31 cellular contexts compared by ENCODE assay signal in genomic region chrX:50596056-50596455, GRCh38.
"Had no signal": no experiment of that assay in that cellular context is flagged by ENCODE, and none has a peak within 500 bp of the region (broad histone marks: within the 10 kb centered on the region; RNA-seq: fewer than 3 reads in every experiment).

No MANE protein-coding gene starts in this region.

- H3K4me1 Mint-ChIP-seq: memory B cell; naive thymus-derived CD8-positive, alpha-beta T cell; nephron progenitor cell; stimulated activated memory B cell treated with anti-CD40 and anti-IgM and Interleukin-4, amounts not matched to agents 10 μg/mL and 1 μg/mL and 100 μg/mL, for 72 hours; stimulated activated naive CD8-positive, alpha-beta T cell treated with anti-CD3 and anti-CD28 coated beads, Interleukin-15, amount 100 ng/mL, for 72 hours had no signal

- H3K9me3 Mint-ChIP-seq: memory B cell; naive thymus-derived CD8-positive, alpha-beta T cell; stimulated activated memory B cell treated with anti-CD40 and anti-IgM and Interleukin-4, amounts not matched to agents 10 μg/mL and 1 μg/mL and 100 μg/mL, for 72 hours; stimulated activated naive CD8-positive, alpha-beta T cell treated with anti-CD3 and anti-CD28 coated beads, Interleukin-15, amount 100 ng/mL, for 72 hours had no signal

- H3K4me3 ChIP-seq: heart right ventricle, hepatocyte, lung, neural progenitor cell, ovary, right atrium auricular region, right lobe of liver, smooth muscle cell, testis, thyroid gland, transverse colon, upper lobe of right lung had no signal

- H3K4me2 ChIP-seq: hepatocyte, neural progenitor cell, smooth muscle cell had no signal

- H2AFZ ChIP-seq: hepatocyte, neural progenitor cell had no signal

- H3K27ac ChIP-seq: hepatocyte, neural progenitor cell, neutrophil, ovary, right lobe of liver, testis, thyroid gland, transverse colon, upper lobe of right lung had no signal

- H3K27me3 ChIP-seq: heart right ventricle, hepatocyte, neural progenitor cell, neutrophil, ovary, right atrium auricular region, right lobe of liver, testis, thyroid gland, transverse colon, upper lobe of right lung had no signal

- H3K9me3 ChIP-seq: heart right ventricle, neutrophil, ovary, right atrium auricular region, right lobe of liver, testis, thyroid gland, transverse colon, upper lobe of right lung had no signal

- H3K4me3 Mint-ChIP-seq: memory B cell; naive thymus-derived CD8-positive, alpha-beta T cell; nephron progenitor cell; neural progenitor cell; stimulated activated memory B cell treated with anti-CD40 and anti-IgM and Interleukin-4, amounts not matched to agents 10 μg/mL and 1 μg/mL and 100 μg/mL, for 72 hours; stimulated activated naive CD8-positive, alpha-beta T cell treated with anti-CD3 and anti-CD28 coated beads, Interleukin-15, amount 100 ng/mL, for 72 hours had no signal

- H3K9ac ChIP-seq: neural progenitor cell had no signal

- H3K36me3 ChIP-seq: neural progenitor cell, ovary, right lobe of liver, thyroid gland, transverse colon, upper lobe of right lung had no signal

- DNase-seq: heart right ventricle; kidney glomerular epithelial cell; left cardiac atrium; naive thymus-derived CD8-positive, alpha-beta T cell; nephron progenitor cell; occipital lobe; ovary; right lobe of liver; stimulated activated CD4-positive, alpha-beta T cell treated with anti-CD3 and anti-CD28 coated beads, Interleukin-1b, Interleukin-23, amount 100 ng/mL, for 48 hours; stimulated activated CD4-positive, alpha-beta T cell treated with anti-CD3 and anti-CD28 coated beads, Interleukin-2, amount 100 ng/mL, for 48 hours; stimulated activated CD4-positive, alpha-beta T cell treated with anti-CD3 and anti-CD28 coated beads, Interleukin-4, amount 100 ng/mL, for 4 hours; stimulated activated CD8-positive, alpha-beta memory T cell treated with anti-CD3 and anti-CD28 coated beads, Interleukin-4, amount 100 ng/mL, for 48 hours; stimulated activated naive CD4-positive, alpha-beta T cell treated with Interleukin-2 at 50 U/mL for 16 hours; stimulated activated naive CD8-positive, alpha-beta T cell treated with anti-CD3 and anti-CD28 coated beads, Interleukin-15, amount 100 ng/mL, for 72 hours; substantia nigra; testis; thyroid gland; transverse colon; upper lobe of right lung had no signal

- H3K27ac Mint-ChIP-seq: memory B cell; naive thymus-derived CD8-positive, alpha-beta T cell; nephron progenitor cell; neural progenitor cell; progenitor cell of endocrine pancreas; stimulated activated memory B cell treated with anti-CD40 and anti-IgM and Interleukin-4, amounts not matched to agents 10 μg/mL and 1 μg/mL and 100 μg/mL, for 72 hours; stimulated activated naive CD8-positive, alpha-beta T cell treated with anti-CD3 and anti-CD28 coated beads, Interleukin-15, amount 100 ng/mL, for 72 hours had no signal

- H3K4me1 ChIP-seq: right lobe of liver, testis, thyroid gland, transverse colon, upper lobe of right lung had no signal

- FAIRE-seq: keratinocyte, urothelium cell line had no signal

- ATAC-seq: heart right ventricle; left cardiac atrium; left lobe of liver; naive thymus-derived CD8-positive, alpha-beta T cell; right lobe of liver; stimulated activated memory B cell treated with anti-CD40 and anti-IgM and Interleukin-4, amounts not matched to agents 10 μg/mL and 1 μg/mL and 100 μg/mL, for 72 hours; stimulated activated naive CD8-positive, alpha-beta T cell treated with anti-CD3 and anti-CD28 coated beads, Interleukin-15, amount 100 ng/mL, for 72 hours; upper lobe of right lung had no signal

- H3K79me2 ChIP-seq: hepatocyte had no signal

- H3K36me3 Mint-ChIP-seq: memory B cell; naive thymus-derived CD8-positive, alpha-beta T cell; neural progenitor cell; stimulated activated memory B cell treated with anti-CD40 and anti-IgM and Interleukin-4, amounts not matched to agents 10 μg/mL and 1 μg/mL and 100 μg/mL, for 72 hours had no signal

- H3K27me3 Mint-ChIP-seq: progenitor cell of endocrine pancreas; stimulated activated memory B cell treated with anti-CD40 and anti-IgM and Interleukin-4, amounts not matched to agents 10 μg/mL and 1 μg/mL and 100 μg/mL, for 72 hours; stimulated activated naive CD8-positive, alpha-beta T cell treated with anti-CD3 and anti-CD28 coated beads, Interleukin-15, amount 100 ng/mL, for 72 hours had no signal
